Comparison of ENCODE assay signal across 5 cellular contexts in the genomic region with DNA sequence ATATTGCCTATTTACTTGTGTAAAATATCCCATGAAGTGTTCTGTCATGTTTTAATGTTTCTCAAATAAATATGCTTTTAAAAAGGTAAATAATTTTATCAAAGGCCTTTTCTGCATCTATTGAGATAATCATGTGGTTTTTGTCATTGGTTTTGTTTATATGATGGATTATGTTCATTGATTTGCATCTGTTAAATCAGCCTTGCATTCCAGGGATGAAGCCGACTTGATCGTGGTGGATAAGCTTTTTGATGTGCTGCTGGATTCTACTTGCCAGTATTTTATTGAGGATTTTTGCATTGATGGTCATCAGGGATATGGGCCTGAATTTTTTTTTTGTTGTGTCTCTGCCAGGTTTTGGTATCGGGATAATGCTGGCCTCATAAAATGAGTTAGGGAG.
DNase-seq lines count a peak whose midpoint lies in the region; ATAC-seq, FAIRE-seq and TF ChIP-seq lines count a peak whose summit lies in the region.
"Not testable (repeated sequence)": the region's sequence is repeated elsewhere in the genome, so short reads cannot be mapped to it uniquely, and the experiment has no call there.

No MANE protein-coding gene starts in this region.

- DNase-seq in NCI-H526 (lab: John Stamatoyannopoulos, UW) (peak; percentile 17 to 39), NCI-H526 treated with DMSO at 0.1 percent for 48 hours (lab: John Stamatoyannopoulos, UW) (peak; percentile 21)
- DNase-seq in pancreas, result not testable (repeated sequence)

- 54 to 83% methylated on average over 3 of the region's 3 CpGs for WGBS in pancreas, 2 donors

- not testable (repeated sequence) for H3K36me3 ChIP-seq in pancreas

- H3K27me3 ChIP-seq in pancreas, result not testable (repeated sequence)

- not testable (repeated sequence) for ATAC-seq in pancreas

- intact Hi-C loops in pancreas (cut with DNase I), result not testable (repeated sequence)

- not testable (repeated sequence) for TF ChIP-seq CTCF in pancreas (IDR thresholded peaks at IDR 0.05)

- H3K4me3 ChIP-seq in pancreas, result not testable (repeated sequence)

- not testable (repeated sequence) for H3K27ac ChIP-seq in pancreas

- not testable (repeated sequence) for H3K9me3 ChIP-seq in pancreas

- peak; percentile 43 for FAIRE-seq in A204.1 (lab: Jason Lieb, UNC)
- peak; percentile 66 for FAIRE-seq in colon (lab: Jason Lieb, UNC)
- peak; percentile 66 for FAIRE-seq in pancreas (lab: Jason Lieb, UNC)

- not testable (repeated sequence) for H3K4me1 ChIP-seq in pancreas
